Comparison of ENCODE assay signal across 9 cellular contexts in the genomic region with DNA sequence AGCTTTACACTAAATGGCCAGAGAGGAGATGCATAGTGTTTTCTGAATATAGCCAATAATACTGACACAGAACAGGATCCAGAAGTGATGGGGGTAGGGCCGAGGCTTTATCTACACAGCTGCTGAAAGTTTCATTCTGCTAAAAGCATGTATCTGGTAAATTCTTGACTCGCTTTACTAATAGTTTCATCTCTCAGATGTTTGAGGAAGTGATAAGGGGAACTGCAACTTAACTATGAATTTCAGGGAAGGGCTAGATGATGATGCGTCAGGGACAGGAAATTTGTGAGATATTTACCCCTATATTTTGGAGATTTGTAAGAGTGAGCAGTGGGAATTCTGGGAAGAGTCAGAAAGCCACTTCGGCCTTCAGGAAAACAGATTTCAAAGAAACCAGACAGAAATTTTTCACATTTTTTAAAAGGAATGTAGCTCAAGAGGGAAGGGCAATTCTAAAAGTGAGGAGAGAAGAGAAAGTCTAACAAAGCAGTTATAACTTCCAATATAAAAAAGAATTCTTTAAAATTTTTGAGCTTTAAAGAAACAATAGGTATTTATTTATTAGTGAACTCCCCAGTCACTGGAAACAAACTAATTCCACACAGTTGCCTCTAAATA.
DNase-seq lines count a peak whose midpoint lies in the region; ATAC-seq and TF ChIP-seq lines count a peak whose summit lies in the region.
"Had no signal": no experiment of that assay in that cellular context is flagged by ENCODE, and none has a peak within 500 bp of the region (broad histone marks: within the 10 kb centered on the region; RNA-seq: fewer than 3 reads in every experiment).

No MANE protein-coding gene starts in this region.

- H2BK15ac ChIP-seq in IMR-90 (ENCODE audit: low read depth, low read length), result no peak overlapping the region

- ATAC-seq in GM18861 (IDR thresholded peaks at IDR 0.05; ENCODE audit: unreplicated experiment), result peak; percentile 99
- ATAC-seq in GM21723 (IDR thresholded peaks at IDR 0.05; ENCODE audit: unreplicated experiment), result peak; percentile 100
- ATAC-seq in IMR-90 (ENCODE audit: low read depth), result peak; percentile 72
- ATAC-seq in right lobe of liver, result peak in 3 of 4 donors; percentile 9 to 45 (median 29)
- ATAC-seq in foreskin keratinocyte, result no peak
- ATAC-seq in left lobe of liver, result no peak

- H3K27ac ChIP-seq in IMR-90 (ENCODE audit: insufficient read depth, low read length) (no peak overlapping the region), right lobe of liver (no peak overlapping the region), foreskin keratinocyte (no peak overlapping the region)
- H3K27ac ChIP-seq: VCaP had no signal

- H3K4me3 ChIP-seq in IMR-90 (ENCODE audit: insufficient read depth, low read depth, low read length), result no peak overlapping the region
- H3K4me3 ChIP-seq in right lobe of liver, result no peak overlapping the region

- no peak overlapping the region; the same call in 1 of the 2 replicates for H3K9ac ChIP-seq in IMR-90 (ENCODE audit: low read depth, low read length)

- H2AK9ac ChIP-seq in IMR-90 (replicated peaks; ENCODE audit: low read depth, low read length, poor library complexity), result no peak overlapping the region

- H4K8ac ChIP-seq in IMR-90 (ENCODE audit: low read depth in 2 of 2, low read length in 2 of 2), result peak overlapping the region in 1 of 2 experiments; percentile 26; a peak in 2 of 4 replicates

- no peak overlapping the region for H4K5ac ChIP-seq in IMR-90 (ENCODE audit: low read depth, low read length)

- no peak overlapping the region for H2BK5ac ChIP-seq in IMR-90 (ENCODE audit: low read depth, low read length, poor library complexity, severe bottlenecking)

- TF ChIP-seq RAD21 in IMR-90 (IDR thresholded peaks at IDR 0.05; ENCODE audit: low read length), result no peak

- no peaks in the 10 kb centered on the region for H3K36me3 ChIP-seq in IMR-90 (ENCODE audit: control insufficient read depth, insufficient read depth, low read length)
- no peaks in the 10 kb centered on the region for H3K36me3 ChIP-seq in right lobe of liver

- no peaks in the 10 kb centered on the region for H3K9me1 ChIP-seq in IMR-90 (ENCODE audit: insufficient read depth, low read length)

- WGBS in IMR-90 (ENCODE audit: extremely low coverage in 2 of 2, insufficient read length in 1 of 2), 2 experiments, result no CpG with 5 or more reads among the region's 4 CpGs
- 22% methylated on average over 4 of the region's 4 CpGs for WGBS in right lobe of liver (ENCODE audit: insufficient coverage, low coverage, low lambda C conversion rate, missing lambda C conversion rate)

- H3K4me2 ChIP-seq in IMR-90 (ENCODE audit: low read depth, low read length), result peak overlapping the region; percentile 36; the same call in 1 of the 2 replicates

- H2BK20ac ChIP-seq in IMR-90 (ENCODE audit: low read depth, low read length), result no peak overlapping the region

- H2AFZ ChIP-seq in IMR-90 (replicated peaks; ENCODE audit: low read length, poor library complexity), result no peak overlapping the region

- no peak overlapping the region for H2AK5ac ChIP-seq in IMR-90 (ENCODE audit: low read depth, low read length)

- H3K27me3 ChIP-seq in IMR-90 (ENCODE audit: control insufficient read depth, insufficient read depth, low read length), result no peaks in the 10 kb centered on the region
- no peaks in the 10 kb centered on the region for H3K27me3 ChIP-seq in right lobe of liver
- no peaks in the 10 kb centered on the region for H3K27me3 ChIP-seq in foreskin keratinocyte

- peak; percentile 29 for DNase-seq in IMR-90
- no peak for DNase-seq in right lobe of liver
- no peak for DNase-seq in foreskin keratinocyte
- no peak for DNase-seq in left lobe of liver (ENCODE audit: low spot score)
- DNase-seq in activated CD4-positive, CD25-positive, alpha-beta regulatory T cell treated with anti-CD3 and anti-CD28 coated beads, Interleukin-2, amount 50 U/mL, for 72 hours, result no peak
- DNase-seq in hypothalamus (lab: John Stamatoyannopoulos, UW), result no peak

- TF ChIP-seq CTCF in IMR-90 (conservative IDR thresholded peaks at IDR 0.05; ENCODE audit: low read depth, low read length), result no peak
- TF ChIP-seq CTCF in right lobe of liver (IDR thresholded peaks at IDR 0.05), result no peak
- no peak for TF ChIP-seq CTCF in foreskin keratinocyte (conservative IDR thresholded peaks at IDR 0.05)

- no peak overlapping the region for H2BK120ac ChIP-seq in IMR-90 (ENCODE audit: low read depth, low read length)

- H3K9me3 ChIP-seq in IMR-90 (ENCODE audit: control insufficient read depth, insufficient read depth, low read length) (no peaks in the 10 kb centered on the region), right lobe of liver (no peaks in the 10 kb centered on the region)

- no peak overlapping the region for H3K14ac ChIP-seq in IMR-90 (replicated peaks; ENCODE audit: low read depth, low read length)

- POLR2A ChIA-PET in IMR-90 (lab: Charles Lee; ENCODE audit: unreplicated experiment), result interaction anchor here (0.6 kb wide), 2 partner anchors 10 to 343 kb away, joined by 3 to 8 read pairs; no protein-coding TSS in a partner anchor

- no peak overlapping the region for H3K4ac ChIP-seq in IMR-90 (ENCODE audit: low read depth, low read length)

- BruUV-seq in IMR-90 (replicated peaks; lab: Mats Ljungman, UMichigan), result no TSS peak

- H3K56ac ChIP-seq in IMR-90 (ENCODE audit: extremely low read depth, insufficient read depth, low read length), result no peak overlapping the region

- dilution Hi-C loops in IMR-90 (cut with HindIII; ENCODE audit: low sequenced_read_pairs, unreplicated experiment), result no loop called here

- intact Hi-C loops in IMR-90 (cut with micrococcal nuclease) (no loop called here), right lobe of liver (cut with DNase I) (no loop called here)

- H4K20me1 ChIP-seq in IMR-90 (ENCODE audit: insufficient read depth, low read length), result no peaks in the 10 kb centered on the region

- in situ Hi-C loops in IMR-90 (cut with MboI; ENCODE audit: low sequenced_read_pairs), result no loop called here

- TF ChIP-seq POLR2A in IMR-90 (IDR thresholded peaks at IDR 0.05; ENCODE audit: low read depth, low read length) (no peak), right lobe of liver (IDR thresholded peaks at IDR 0.05) (no peak)

- H3K23ac ChIP-seq in IMR-90 (ENCODE audit: low read depth, low read length), result no peak overlapping the region

- CTCF ChIA-PET in IMR-90 (lab: Yijun Ruan, JAX), result no interaction called here

- H4K91ac ChIP-seq in IMR-90 (ENCODE audit: insufficient read depth, low read depth, low read length), result no peak overlapping the region

- H3K18ac ChIP-seq in IMR-90 (ENCODE audit: low read depth, low read length), result no peak overlapping the region; the same call in 1 of the 2 replicates

- H3K79me1 ChIP-seq in IMR-90 (ENCODE audit: low read depth in 1 of 2, low read length in 2 of 2), result no peaks in the 10 kb centered on the region

- H3K4me1 ChIP-seq in IMR-90 (ENCODE audit: control insufficient read depth, insufficient read depth, low read length), result no peaks in the 10 kb centered on the region; the same call in 1 of the 2 replicates
- H3K4me1 ChIP-seq in right lobe of liver, result no peaks in the 10 kb centered on the region
- no peaks in the 10 kb centered on the region for H3K4me1 ChIP-seq in foreskin keratinocyte

TF ChIP-seq in IMR-90, 13 proteins besides CTCF, POLR2A, EP300 and RAD21:
- TF ChIP-seq FOS (IDR thresholded peaks at IDR 0.05; ENCODE audit: low read depth, low read length) (no peak), CHD1 (IDR thresholded peaks at IDR 0.05; ENCODE audit: low read depth, low read length) (no peak), RCOR1 (IDR thresholded peaks at IDR 0.05; ENCODE audit: insufficient replicate concordance, low read length) (no peak), MXI1 (IDR thresholded peaks at IDR 0.05; ENCODE audit: borderline replicate concordance, low read depth, low read length) (no peak), BHLHE40 (IDR thresholded peaks at IDR 0.05; ENCODE audit: low read depth, low read length) (no peak), RFX5 (IDR thresholded peaks at IDR 0.05; ENCODE audit: low read depth, low read length) (no peak), NFE2L2 (IDR thresholded peaks at IDR 0.05; ENCODE audit: low read depth, low read length) (no peak), CEBPB (IDR thresholded peaks at IDR 0.05; ENCODE audit: low read depth, low read length) (no peak), MAZ (IDR thresholded peaks at IDR 0.05; ENCODE audit: borderline replicate concordance, low read depth, low read length) (no peak), MAFK (IDR thresholded peaks at IDR 0.05; ENCODE audit: low read depth, low read length) (no peak), SMC3 (IDR thresholded peaks at IDR 0.05; ENCODE audit: low read depth, low read length) (no peak)
- TF ChIP-seq, protein P1, sequence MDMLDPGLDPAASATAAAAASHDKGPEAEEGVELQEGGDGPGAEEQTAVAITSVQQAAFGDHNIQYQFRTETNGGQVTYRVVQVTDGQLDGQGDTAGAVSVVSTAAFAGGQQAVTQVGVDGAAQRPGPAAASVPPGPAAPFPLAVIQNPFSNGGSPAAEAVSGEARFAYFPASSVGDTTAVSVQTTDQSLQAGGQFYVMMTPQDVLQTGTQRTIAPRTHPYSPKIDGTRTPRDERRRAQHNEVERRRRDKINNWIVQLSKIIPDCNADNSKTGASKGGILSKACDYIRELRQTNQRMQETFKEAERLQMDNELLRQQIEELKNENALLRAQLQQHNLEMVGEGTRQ (IDR thresholded peaks at IDR 0.05; ENCODE audit: low read depth, low read length), result no peak
- TF ChIP-seq, protein P2, sequence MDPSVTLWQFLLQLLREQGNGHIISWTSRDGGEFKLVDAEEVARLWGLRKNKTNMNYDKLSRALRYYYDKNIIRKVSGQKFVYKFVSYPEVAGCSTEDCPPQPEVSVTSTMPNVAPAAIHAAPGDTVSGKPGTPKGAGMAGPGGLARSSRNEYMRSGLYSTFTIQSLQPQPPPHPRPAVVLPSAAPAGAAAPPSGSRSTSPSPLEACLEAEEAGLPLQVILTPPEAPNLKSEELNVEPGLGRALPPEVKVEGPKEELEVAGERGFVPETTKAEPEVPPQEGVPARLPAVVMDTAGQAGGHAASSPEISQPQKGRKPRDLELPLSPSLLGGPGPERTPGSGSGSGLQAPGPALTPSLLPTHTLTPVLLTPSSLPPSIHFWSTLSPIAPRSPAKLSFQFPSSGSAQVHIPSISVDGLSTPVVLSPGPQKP (IDR thresholded peaks at IDR 0.05; ENCODE audit: borderline replicate concordance, low read depth, low read length), result no peak
TF ChIP-seq in IMR-90: peak in this region for 0.

Comparison
In these comparisons a context has a peak if more than half of its experiments do, and no peak if none do; other contexts are left out.
1. ATAC-seq: peak in GM18861 (single experiment), GM21723 (single experiment), IMR-90 (single experiment) and right lobe of liver (3 of 4); none in foreskin keratinocyte (single experiment) and left lobe of liver (single experiment).